29 cellular contexts compared by ENCODE assay signal in genomic region chr9:129013674-129014073, GRCh38.
"Had no signal": no experiment of that assay in that cellular context is flagged by ENCODE, and none has a peak within 500 bp of the region (broad histone marks: within the 10 kb centered on the region; RNA-seq: fewer than 3 reads in every experiment).

No MANE protein-coding gene starts in this region.

- DNase-seq: activated CD4-positive, alpha-beta memory T cell treated with anti-CD3 and anti-CD28 coated beads, Interleukin-2, amount 10 ng/mL, durations not matched to agents 7 days and 5 days; activated CD4-positive, alpha-beta T cell treated with anti-CD3 and anti-CD28 coated beads for 1 hour; activated CD4-positive, alpha-beta T cell treated with anti-CD3 and anti-CD28 coated beads, Interleukin-2, amount 10 ng/mL, durations not matched to agents 7 days and 5 days; activated CD8-positive, alpha-beta memory T cell treated with anti-CD3 and anti-CD28 coated beads, Interleukin-2, amount 50 U/mL, for 48 hours; activated gamma-delta T cell; activated naive CD4-positive, alpha-beta T cell treated with anti-CD3 and anti-CD28 coated beads, Interleukin-2, amount 10 ng/mL, durations not matched to agents 7 days and 5 days; activated naive CD8-positive, alpha-beta T cell treated with anti-CD3 and anti-CD28 coated beads, Interleukin-2, amount 50 U/mL, for 24 hours; activated T-cell treated with anti-CD3 and anti-CD28 coated beads, Interleukin-2, amount 50 U/mL, for 24 hours; amygdala; colonic mucosa; effector memory CD4-positive, alpha-beta T cell; erythroblast; heart left ventricle; hypothalamus; immature natural killer cell; kidney; left colon; naive B cell; nephron progenitor cell; pancreas; stimulated activated CD4-positive, alpha-beta T cell treated with anti-CD3 and anti-CD28 coated beads, Interleukin-15, amount 100 ng/mL, for 24 hours; stimulated activated CD4-positive, alpha-beta T cell treated with anti-CD3 and anti-CD28 coated beads, Interleukin-2, amount 100 ng/mL, for 24 hours; stimulated activated naive B cell treated with anti-CD40 and anti-IgM and Interleukin-4, amounts not matched to agents 10 μg/mL and 1 μg/mL and 100 μg/mL, for 72 hours; stomach; T-helper 9 cell; tibial artery had no signal

- H3K4me3 ChIP-seq: colonic mucosa, heart left ventricle, pancreas, stomach, tibial artery had no signal

- H3K9me3 Mint-ChIP-seq: activated CD4-positive, alpha-beta memory T cell treated with anti-CD3 and anti-CD28 coated beads, Interleukin-2, amount 10 ng/mL, durations not matched to agents 7 days and 5 days; activated CD4-positive, alpha-beta T cell treated with anti-CD3 and anti-CD28 coated beads, Interleukin-2, amount 10 ng/mL, durations not matched to agents 7 days and 5 days; activated naive CD4-positive, alpha-beta T cell treated with anti-CD3 and anti-CD28 coated beads, Interleukin-2, amount 10 ng/mL, durations not matched to agents 7 days and 5 days; activated naive CD8-positive, alpha-beta T cell treated with anti-CD3 and anti-CD28 coated beads, Interleukin-2, amount 50 U/mL, for 24 hours; activated T-cell treated with anti-CD3 and anti-CD28 coated beads, Interleukin-2, amount 50 U/mL, for 24 hours; mesothelial cell of epicardium; naive B cell; nephron progenitor cell; stimulated activated naive B cell treated with anti-CD40 and anti-IgM and Interleukin-4, amounts not matched to agents 10 μg/mL and 1 μg/mL and 100 μg/mL, for 72 hours; T-helper 1 cell treated with Interleukin-12 subunit alpha and Interleukin-12 subunit beta and Interleukin-4 antibody, amounts not matched to agents 30 μg/mL and 1 μg/mL, for 36 hours had no signal

- H3K27me3 ChIP-seq: colonic mucosa, heart left ventricle, pancreas, stomach, tibial artery had no signal

- H3K27ac Mint-ChIP-seq: activated CD4-positive, alpha-beta memory T cell treated with anti-CD3 and anti-CD28 coated beads, Interleukin-2, amount 10 ng/mL, durations not matched to agents 7 days and 5 days; activated CD4-positive, alpha-beta T cell treated with anti-CD3 and anti-CD28 coated beads, Interleukin-2, amount 10 ng/mL, durations not matched to agents 7 days and 5 days; activated naive CD4-positive, alpha-beta T cell treated with anti-CD3 and anti-CD28 coated beads, Interleukin-2, amount 10 ng/mL, durations not matched to agents 7 days and 5 days; activated naive CD8-positive, alpha-beta T cell treated with anti-CD3 and anti-CD28 coated beads, Interleukin-2, amount 50 U/mL, for 24 hours; activated T-cell treated with anti-CD3 and anti-CD28 coated beads, Interleukin-2, amount 50 U/mL, for 24 hours; immature natural killer cell; mesothelial cell of epicardium; nephron progenitor cell; stimulated activated naive B cell treated with anti-CD40 and anti-IgM and Interleukin-4, amounts not matched to agents 10 μg/mL and 1 μg/mL and 100 μg/mL, for 72 hours; T-helper 1 cell treated with Interleukin-12 subunit alpha and Interleukin-12 subunit beta and Interleukin-4 antibody, amounts not matched to agents 30 μg/mL and 1 μg/mL, for 36 hours had no signal

- H3K27me3 Mint-ChIP-seq: activated CD4-positive, alpha-beta memory T cell treated with anti-CD3 and anti-CD28 coated beads, Interleukin-2, amount 10 ng/mL, durations not matched to agents 7 days and 5 days; activated CD4-positive, alpha-beta T cell treated with anti-CD3 and anti-CD28 coated beads, Interleukin-2, amount 10 ng/mL, durations not matched to agents 7 days and 5 days; activated naive CD4-positive, alpha-beta T cell treated with anti-CD3 and anti-CD28 coated beads, Interleukin-2, amount 10 ng/mL, durations not matched to agents 7 days and 5 days; activated naive CD8-positive, alpha-beta T cell treated with anti-CD3 and anti-CD28 coated beads, Interleukin-2, amount 50 U/mL, for 24 hours; activated T-cell treated with anti-CD3 and anti-CD28 coated beads, Interleukin-2, amount 50 U/mL, for 24 hours; naive B cell; stimulated activated naive B cell treated with anti-CD40 and anti-IgM and Interleukin-4, amounts not matched to agents 10 μg/mL and 1 μg/mL and 100 μg/mL, for 72 hours had no signal

- ATAC-seq: activated naive CD8-positive, alpha-beta T cell treated with anti-CD3 and anti-CD28 coated beads, Interleukin-2, amount 50 U/mL, for 24 hours; left colon; right cardiac atrium; stimulated activated naive B cell treated with anti-CD40 and anti-IgM and Interleukin-4, amounts not matched to agents 10 μg/mL and 1 μg/mL and 100 μg/mL, for 72 hours had no signal

- H3K9me3 ChIP-seq: colonic mucosa, heart left ventricle, pancreas, stomach, tibial artery had no signal

- H3K27ac ChIP-seq: colonic mucosa, heart left ventricle, pancreas, stomach, tibial artery had no signal

- H3K36me3 Mint-ChIP-seq: naive B cell had no signal

- H3K4me1 ChIP-seq: colonic mucosa, heart left ventricle, pancreas, stomach had no signal

- H3K4me1 Mint-ChIP-seq: activated CD4-positive, alpha-beta memory T cell treated with anti-CD3 and anti-CD28 coated beads, Interleukin-2, amount 10 ng/mL, durations not matched to agents 7 days and 5 days; activated CD4-positive, alpha-beta T cell treated with anti-CD3 and anti-CD28 coated beads, Interleukin-2, amount 10 ng/mL, durations not matched to agents 7 days and 5 days; activated naive CD4-positive, alpha-beta T cell treated with anti-CD3 and anti-CD28 coated beads, Interleukin-2, amount 10 ng/mL, durations not matched to agents 7 days and 5 days; activated naive CD8-positive, alpha-beta T cell treated with anti-CD3 and anti-CD28 coated beads, Interleukin-2, amount 50 U/mL, for 24 hours; immature natural killer cell; mesothelial cell of epicardium; naive B cell; stimulated activated naive B cell treated with anti-CD40 and anti-IgM and Interleukin-4, amounts not matched to agents 10 μg/mL and 1 μg/mL and 100 μg/mL, for 72 hours had no signal

- H3K4me3 Mint-ChIP-seq: activated CD4-positive, alpha-beta memory T cell treated with anti-CD3 and anti-CD28 coated beads, Interleukin-2, amount 10 ng/mL, durations not matched to agents 7 days and 5 days; activated CD4-positive, alpha-beta T cell treated with anti-CD3 and anti-CD28 coated beads, Interleukin-2, amount 10 ng/mL, durations not matched to agents 7 days and 5 days; activated naive CD4-positive, alpha-beta T cell treated with anti-CD3 and anti-CD28 coated beads, Interleukin-2, amount 10 ng/mL, durations not matched to agents 7 days and 5 days; activated naive CD8-positive, alpha-beta T cell treated with anti-CD3 and anti-CD28 coated beads, Interleukin-2, amount 50 U/mL, for 24 hours; activated T-cell treated with anti-CD3 and anti-CD28 coated beads, Interleukin-2, amount 50 U/mL, for 24 hours; immature natural killer cell; mesothelial cell of epicardium; nephron progenitor cell; stimulated activated naive B cell treated with anti-CD40 and anti-IgM and Interleukin-4, amounts not matched to agents 10 μg/mL and 1 μg/mL and 100 μg/mL, for 72 hours; T-helper 1 cell treated with Interleukin-12 subunit alpha and Interleukin-12 subunit beta and Interleukin-4 antibody, amounts not matched to agents 30 μg/mL and 1 μg/mL, for 36 hours had no signal
